Comparison of ENCODE assay signal across 15 cellular contexts in the genomic region with DNA sequence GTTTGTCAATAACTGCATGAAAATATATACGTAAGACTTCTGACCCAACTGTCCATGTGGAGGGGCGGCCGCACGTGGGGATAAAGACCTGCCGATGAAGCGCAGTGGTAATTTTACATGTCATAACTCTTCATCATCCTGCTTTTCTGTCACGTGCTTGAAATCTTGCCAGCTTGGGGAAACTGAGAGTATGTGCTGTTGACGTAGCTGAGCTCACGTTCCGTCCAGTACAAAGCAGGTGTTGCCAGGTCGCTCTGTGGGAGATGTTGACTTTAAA.
"Had no signal": no experiment of that assay in that cellular context is flagged by ENCODE, and none has a peak within 500 bp of the region (broad histone marks: within the 10 kb centered on the region; RNA-seq: fewer than 3 reads in every experiment).

No MANE protein-coding gene starts in this region.

- ATAC-seq: activated CD4-positive, CD25-positive, alpha-beta regulatory T cell treated with anti-CD3 and anti-CD28 coated beads, Interleukin-2, amount 50 U/mL, for 24 hours; body of pancreas; esophagus mucosa; natural killer cell; right cardiac atrium; stimulated activated naive CD8-positive, alpha-beta T cell treated with anti-CD3 and anti-CD28 coated beads, Interleukin-15, Interleukin-2, amounts not matched to agents 100 U/mL and 50 U/mL, for 24 hours had no signal

- H3K4me3 Mint-ChIP-seq: activated naive CD8-positive, alpha-beta T cell treated with anti-CD3 and anti-CD28 coated beads for 36 hours; activated T-helper 1 cell treated with anti-CD3 and anti-CD28 coated beads, Interleukin-12 subunit alpha, Interleukin-12 subunit beta, Interleukin-2, Interleukin-4 antibody, amounts not matched to agents 30 ng/mL and 10 ng/mL and 1 ng/mL, durations not matched to agents 14 hours and 24 hours and 36 hours; natural killer cell had no signal

- DNase-seq: activated naive CD8-positive, alpha-beta T cell treated with anti-CD3 and anti-CD28 coated beads for 36 hours; amygdala; caudate nucleus; hypothalamus; left ventricle myocardium inferior; mesenchymal stem cell; natural killer cell; occipital lobe; stimulated activated naive CD8-positive, alpha-beta T cell treated with anti-CD3 and anti-CD28 coated beads, Interleukin-15, Interleukin-2, amounts not matched to agents 100 U/mL and 50 U/mL, for 24 hours; T1000 had no signal

- H3K9me3 Mint-ChIP-seq: activated naive CD8-positive, alpha-beta T cell treated with anti-CD3 and anti-CD28 coated beads for 36 hours; activated T-helper 1 cell treated with anti-CD3 and anti-CD28 coated beads, Interleukin-12 subunit alpha, Interleukin-12 subunit beta, Interleukin-2, Interleukin-4 antibody, amounts not matched to agents 30 ng/mL and 10 ng/mL and 1 ng/mL, durations not matched to agents 14 hours and 24 hours and 36 hours; natural killer cell had no signal

- H3K27ac Mint-ChIP-seq: activated naive CD8-positive, alpha-beta T cell treated with anti-CD3 and anti-CD28 coated beads for 36 hours; activated T-helper 1 cell treated with anti-CD3 and anti-CD28 coated beads, Interleukin-12 subunit alpha, Interleukin-12 subunit beta, Interleukin-2, Interleukin-4 antibody, amounts not matched to agents 30 ng/mL and 10 ng/mL and 1 ng/mL, durations not matched to agents 14 hours and 24 hours and 36 hours; natural killer cell had no signal

- H3K36me3 Mint-ChIP-seq: activated naive CD8-positive, alpha-beta T cell treated with anti-CD3 and anti-CD28 coated beads for 36 hours; natural killer cell had no signal

- H3K27me3 Mint-ChIP-seq: activated naive CD8-positive, alpha-beta T cell treated with anti-CD3 and anti-CD28 coated beads for 36 hours had no signal
